10 cellular contexts compared by ENCODE assay signal in genomic region chr1:47893412-47893811, GRCh38.
"Had no signal": no experiment of that assay in that cellular context is flagged by ENCODE, and none has a peak within 500 bp of the region (broad histone marks: within the 10 kb centered on the region; RNA-seq: fewer than 3 reads in every experiment).

No MANE protein-coding gene starts in this region.

- ATAC-seq: activated CD8-positive, alpha-beta T cell treated with anti-CD3 and anti-CD28 coated beads, Interleukin-2, amount 10 ng/mL, durations not matched to agents 7 days and 5 days; foreskin keratinocyte; pancreas had no signal

- DNase-seq: activated CD4-positive, alpha-beta T cell treated with anti-CD3 and anti-CD28 coated beads for 48 hours; activated CD8-positive, alpha-beta memory T cell treated with anti-CD3 and anti-CD28 coated beads, Interleukin-2, amount 50 U/mL, for 48 hours; activated CD8-positive, alpha-beta T cell treated with anti-CD3 and anti-CD28 coated beads, Interleukin-2, amount 10 ng/mL, durations not matched to agents 7 days and 5 days; activated naive CD4-positive, alpha-beta T cell treated with anti-CD3 and anti-CD28 coated beads for 36 hours; foreskin keratinocyte; immature natural killer cell; naive B cell; pancreas; stimulated activated CD4-positive, alpha-beta T cell treated with anti-CD3 and anti-CD28 coated beads, Interleukin-2, amount 100 ng/mL, for 48 hours; upper lobe of left lung had no signal
